8 cellular contexts compared by ENCODE assay signal in genomic region chr1:61053712-61054608, GRCh38. TPM values are rescaled to one million over a fixed set of nuclear protein-coding genes. Genes with fewer than 3 reads are reported as not detected.
A peak's percentile ranks its signal among the peaks of the same experiment; 100 is the strongest.
DNase-seq lines count a peak whose midpoint lies in the region; ATAC-seq and TF ChIP-seq lines count a peak whose summit lies in the region.

No MANE protein-coding gene starts in this region.

- no peak overlapping the region for H2BK20ac ChIP-seq in H9 (ENCODE audit: low read depth, low read length, poor library complexity, severe bottlenecking)

- intact Hi-C loops in left ventricle myocardium inferior (cut with micrococcal nuclease) (loop anchor here (5.0 to 10.0 kb wide), 2 partner anchors 131 to 398 kb away; no protein-coding TSS in a partner anchor), prostate gland (cut with DNase I) (loop anchor here (2.0 to 10.0 kb wide), 6 partner anchors 25 to 798 kb away; no protein-coding TSS in a partner anchor)

- H3K27ac ChIP-seq in H9 (ENCODE audit: insufficient read length, low read depth, low read length) (no peak overlapping the region), left ventricle myocardium inferior (replicated peaks) (peak overlapping the region; percentile 100), prostate gland (peak overlapping the region; percentile 64 to 95)

- no peaks in the 10 kb centered on the region for H3K36me3 ChIP-seq in left ventricle myocardium inferior
- H3K36me3 ChIP-seq in prostate gland: no peaks in the 10 kb centered on the region

- no peak overlapping the region for H2AK5ac ChIP-seq in H9 (ENCODE audit: insufficient read length, low read length)

- no peak overlapping the region for H4K91ac ChIP-seq in H9 (ENCODE audit: insufficient read length, low read depth, low read length)

- no peak overlapping the region for H3K27ac Mint-ChIP-seq in H9
- H3K27ac Mint-ChIP-seq in activated T-cell treated with anti-CD3 and anti-CD28 coated beads, Interleukin-2, amount 50 U/mL, for 72 hours: no peak overlapping the region

- no peak overlapping the region for H2BK15ac ChIP-seq in H9 (ENCODE audit: low read depth, low read length)

- no peak overlapping the region for H2BK12ac ChIP-seq in H9 (ENCODE audit: insufficient read length, low read depth, low read length)

- peaks cover 19% of the 10 kb centered on the region for H3K23me2 ChIP-seq in H9 (ENCODE audit: insufficient read length, low read depth, low read length, poor library complexity, severe bottlenecking)

- no peaks in the 10 kb centered on the region; a peak in 1 of 7 replicates for H3K36me3 Mint-ChIP-seq in H9 (ENCODE audit: insufficient read depth in 1 of 3, low read depth in 3 of 3)
- peaks cover 2% of the 10 kb centered on the region in 2 donors for H3K36me3 Mint-ChIP-seq in activated T-cell treated with anti-CD3 and anti-CD28 coated beads, Interleukin-2, amount 50 U/mL, for 72 hours (ENCODE audit: insufficient read depth in 2 of 2)

- H3K4ac ChIP-seq in H9 (ENCODE audit: low read depth, low read length): no peak overlapping the region

- peaks cover 0 to 4% of the 10 kb centered on the region in 2 experiments; a peak in 2 of 5 replicates for H3K9me3 Mint-ChIP-seq in H9
- no peaks in the 10 kb centered on the region for H3K9me3 Mint-ChIP-seq in activated T-cell treated with anti-CD3 and anti-CD28 coated beads, Interleukin-2, amount 50 U/mL, for 72 hours

- no peak overlapping the region for H4K5ac ChIP-seq in H9 (ENCODE audit: insufficient read length, low read depth, low read length)

- H4K8ac ChIP-seq in H9 (replicated peaks; ENCODE audit: insufficient read length, low read depth, low read length): no peak overlapping the region

- peaks cover 78% of the 10 kb centered on the region for H3K27me3 Mint-ChIP-seq in H9 (ENCODE audit: low read depth)
- H3K27me3 Mint-ChIP-seq in activated T-cell treated with anti-CD3 and anti-CD28 coated beads, Interleukin-2, amount 50 U/mL, for 72 hours (ENCODE audit: low read depth): peaks cover 77% of the 10 kb centered on the region

- no peak overlapping the region for H2BK120ac ChIP-seq in H9 (ENCODE audit: low read depth, low read length, poor library complexity, severe bottlenecking)

- ATAC-seq in activated T-cell treated with anti-CD3 and anti-CD28 coated beads, Interleukin-2, amount 50 U/mL, for 72 hours (replicated peaks in 1 of 2): peak; percentile 20 to 38
- ATAC-seq in GM21390 (IDR thresholded peaks at IDR 0.05; ENCODE audit: unreplicated experiment): no peak
- no peak for ATAC-seq in HG02678 (IDR thresholded peaks at IDR 0.05; ENCODE audit: unreplicated experiment)

- DNase-seq in H9 (peak; percentile 44), left ventricle myocardium inferior (peak; percentile 74), prostate gland (ENCODE audit: low spot score) (no peak), NK-92 (lab: John Stamatoyannopoulos, UW; ENCODE audit: unreplicated experiment) (no peak), mesenteric fat pad (ENCODE audit: low spot score) (no peak)
- peak; percentile 38 to 40 for DNase-seq in activated T-cell treated with anti-CD3 and anti-CD28 coated beads, Interleukin-2, amount 50 U/mL, for 72 hours

- no peaks in the 10 kb centered on the region for H4K20me1 ChIP-seq in H9 (ENCODE audit: control insufficient read depth, insufficient read depth, insufficient read length)

- no peak overlapping the region for H3K56ac ChIP-seq in H9 (ENCODE audit: insufficient read length, low read depth, low read length)

- H3K4me1 Mint-ChIP-seq in H9: peaks cover 50 to 61% of the 10 kb centered on the region in 2 experiments
- peaks cover 47% of the 10 kb centered on the region for H3K4me1 Mint-ChIP-seq in activated T-cell treated with anti-CD3 and anti-CD28 coated beads, Interleukin-2, amount 50 U/mL, for 72 hours (ENCODE audit: low read depth)

- H3K79me1 ChIP-seq in H9 (ENCODE audit: insufficient read depth, low read depth, low read length, poor library complexity, severe bottlenecking): no peaks in the 10 kb centered on the region

- no CpG with 5 or more reads among the region's 55 CpGs for WGBS in H9 (ENCODE audit: extremely low coverage, insufficient read length, low lambda C conversion rate)
- 23% methylated on average over 55 of the region's 55 CpGs for WGBS in prostate gland

- H3K4me1 ChIP-seq in H9 (ENCODE audit: insufficient read depth, low read length) (peaks cover 6% of the 10 kb centered on the region; the same call in 1 of the 2 replicates), left ventricle myocardium inferior (peaks cover 84% of the 10 kb centered on the region), prostate gland (replicated peaks) (peaks cover 6% of the 10 kb centered on the region)

- H3K14ac ChIP-seq in H9 (ENCODE audit: insufficient read depth, low read length): no peak overlapping the region

- peaks cover 61% of the 10 kb centered on the region for H3K27me3 ChIP-seq in H9 (ENCODE audit: insufficient read depth, low read length)
- H3K27me3 ChIP-seq in left ventricle myocardium inferior (ENCODE audit: low read depth): no peaks in the 10 kb centered on the region
- H3K27me3 ChIP-seq in prostate gland (replicated peaks; ENCODE audit: insufficient read depth): no peaks in the 10 kb centered on the region

- H2BK5ac ChIP-seq in H9 (ENCODE audit: insufficient read length, low read length): no peak overlapping the region

- H3K4me3 ChIP-seq in left ventricle myocardium inferior: peak overlapping the region; percentile 90
- peak overlapping the region; percentile 22 to 29 for H3K4me3 ChIP-seq in prostate gland

- H3K23ac ChIP-seq in H9 (ENCODE audit: insufficient read length, low read depth, low read length): no peak overlapping the region

- H3K9ac ChIP-seq in H9 (ENCODE audit: extremely low read depth, insufficient read length, low read length): no peak overlapping the region

- no peak for TF ChIP-seq CTCF in H9 (conservative IDR thresholded peaks at IDR 0.05)
- no peak for TF ChIP-seq CTCF in left ventricle myocardium inferior (IDR thresholded peaks at IDR 0.05; ENCODE audit: borderline replicate concordance)
- no peak for TF ChIP-seq CTCF in prostate gland (IDR thresholded peaks at IDR 0.05)

- H2AFZ ChIP-seq in H9 (ENCODE audit: low read length): no peak overlapping the region

- TF ChIP-seq POLR2A in prostate gland (IDR thresholded peaks at IDR 0.05): no peak

- H3K9me3 ChIP-seq in H9 (ENCODE audit: control insufficient read depth, low read depth, low read length) (no peaks in the 10 kb centered on the region), left ventricle myocardium inferior (replicated peaks) (no peaks in the 10 kb centered on the region), prostate gland (no peaks in the 10 kb centered on the region)

- no peak overlapping the region for H3K18ac ChIP-seq in H9 (ENCODE audit: insufficient read length, low read depth, low read length)

- H3K4me2 ChIP-seq in H9 (ENCODE audit: insufficient read depth, insufficient read length, low read length): peak overlapping the region; percentile 65

- H3K79me2 ChIP-seq in H9 (ENCODE audit: insufficient read depth, low read length): no peaks in the 10 kb centered on the region

- H3K4me3 Mint-ChIP-seq in H9: peak overlapping the region; percentile 51 to 87
- H3K4me3 Mint-ChIP-seq in activated T-cell treated with anti-CD3 and anti-CD28 coated beads, Interleukin-2, amount 50 U/mL, for 72 hours: peak overlapping the region; percentile 82 to 85

- H3T11ph ChIP-seq in H9 (ENCODE audit: low read length): no peak overlapping the region

RNA-seq across cellular contexts. Expression of gene NFIA, which starts 28.4 kb away (rescaled TPM):
- total RNA-seq in H9 (2021) (0.35 and 0.70 TPM in 2 replicates), left ventricle myocardium inferior (90.2 TPM), prostate gland (10 to 100 TPM; 61.4 to 86.3 TPM), mesenteric fat pad (111 TPM)
- total RNA-seq in activated T-cell treated with anti-CD3 and anti-CD28 coated beads, Interleukin-2, amount 50 U/mL, for 72 hours: 10 to 100 TPM; 17.3 to 27.3 TPM

Comparison
In these comparisons a context has a peak if more than half of its experiments do, and no peak if none do; other contexts are left out.
1. DNase-seq: peak in H9 (single experiment), activated T-cell treated with anti-CD3 and anti-CD28 coated beads, Interleukin-2, amount 50 U/mL, for 72 hours (2 of 2) and left ventricle myocardium inferior (single experiment); none in prostate gland (single experiment), NK-92 (single experiment) and mesenteric fat pad (single experiment).
2. ATAC-seq: peak in activated T-cell treated with anti-CD3 and anti-CD28 coated beads, Interleukin-2, amount 50 U/mL, for 72 hours (2 of 2); none in GM21390 (single experiment) and HG02678 (single experiment).
3. RNA of gene NFIA, which starts 28.4 kb away (total RNA-seq): 111 TPM in mesenteric fat pad (single experiment), 90.2 TPM in left ventricle myocardium inferior (single experiment), 61.4 to 86.3 TPM in prostate gland and 17.3 to 27.3 TPM in activated T-cell treated with anti-CD3 and anti-CD28 coated beads, Interleukin-2, amount 50 U/mL, for 72 hours; 0.35 to 0.70 TPM in H9; every median in the first group is over 10 times any median in the second.